In genomic region chr16:81263470-81264200, GRCh38 we compare ENCODE assay signal across 17 cellular contexts. TPM values are rescaled to one million over a fixed set of nuclear protein-coding genes. Genes with fewer than 3 reads are reported as not detected.
A peak's percentile ranks its signal among the peaks of the same experiment; 100 is the strongest.
DNase-seq lines count a peak whose midpoint lies in the region; ATAC-seq, FAIRE-seq and TF ChIP-seq lines count a peak whose summit lies in the region.
"Had no signal": no experiment of that assay in that cellular context is flagged by ENCODE, and none has a peak within 500 bp of the region (broad histone marks: within the 10 kb centered on the region; RNA-seq: fewer than 3 reads in every experiment).

No MANE protein-coding gene starts in this region.

- H3K4me3 Mint-ChIP-seq in nephron, result peak overlapping the region; percentile 0 to 34 (median 27)
- H3K4me3 Mint-ChIP-seq: T-helper 17 cell had no signal

- H3K27ac ChIP-seq in PC-3 (ENCODE audit: low read length), result no peak overlapping the region
- H3K27ac ChIP-seq in endothelial cell of umbilical vein (ENCODE audit: insufficient read depth, low read depth, low read length), result no peak overlapping the region

- TF ChIP-seq POLR2A in endothelial cell of umbilical vein (IDR thresholded peaks at IDR 0.05; ENCODE audit: low read depth, low read length), result no peak

- H4K20me1 ChIP-seq in PC-3 (ENCODE audit: low read length), result no peaks in the 10 kb centered on the region
- no peaks in the 10 kb centered on the region for H4K20me1 ChIP-seq in endothelial cell of umbilical vein (replicated peaks; ENCODE audit: control insufficient read depth, extremely low read depth, insufficient read depth, low read length)

- H3K4me2 ChIP-seq in PC-3 (ENCODE audit: low read length) (no peak overlapping the region), endothelial cell of umbilical vein (ENCODE audit: insufficient read depth, low read length) (no peak overlapping the region)

- peak; percentile 23; the same call in 1 of the 2 replicates for TF ChIP-seq CTCF in BJ (IDR thresholded peaks at IDR 0.05; ENCODE audit: insufficient read depth, low read depth, low read length)
- TF ChIP-seq CTCF in PC-3 (conservative IDR thresholded peaks at IDR 0.05; ENCODE audit: low read depth, low read length), result peak; percentile 56
- TF ChIP-seq CTCF in endothelial cell of umbilical vein (IDR thresholded peaks at IDR 0.05; ENCODE audit: extremely low read depth in 1 of 2, insufficient read depth in 1 of 2, low read depth in 1 of 2, low read length in 2 of 2), result no peak
- TF ChIP-seq CTCF in nephron (IDR thresholded peaks at IDR 0.05; ENCODE audit: unreplicated experiment in 3 of 3), result peak in 1 of 3 experiments; percentile 22

- H3K9me2 ChIP-seq in PC-3 (replicated peaks; ENCODE audit: low read length), result no peaks in the 10 kb centered on the region

- H3K27ac Mint-ChIP-seq in nephron, result peak overlapping the region; percentile 57 to 83 (median 77)
- H3K27ac Mint-ChIP-seq: T-helper 17 cell had no signal

- peaks cover 3% of the 10 kb centered on the region for H3K9me3 Mint-ChIP-seq in nephron

- H3K27me3 ChIP-seq in BJ (ENCODE audit: control insufficient read depth, insufficient read depth, low read length), result no peaks in the 10 kb centered on the region; the same call in 1 of the 2 replicates
- H3K27me3 ChIP-seq in PC-3 (ENCODE audit: low read length), result no peaks in the 10 kb centered on the region
- H3K27me3 ChIP-seq in endothelial cell of umbilical vein (ENCODE audit: control insufficient read depth in 2 of 2, insufficient read depth in 2 of 2, low read length in 2 of 2), result peaks cover 0 to 1% of the 10 kb centered on the region in 2 experiments

- POLR2A ChIA-PET in BJ (lab: Charles Lee) (no interaction called here), PC-3 (lab: Charles Lee; ENCODE audit: unreplicated experiment) (no interaction called here), endothelial cell of umbilical vein (lab: Charles Lee) (no interaction called here)

- peaks cover 3% of the 10 kb centered on the region for H3K36me3 Mint-ChIP-seq in nephron (ENCODE audit: low read depth)

- H3K4me1 Mint-ChIP-seq in nephron, result peaks cover 47% of the 10 kb centered on the region

- no peaks in the 10 kb centered on the region for H3F3A ChIP-seq in PC-3 (ENCODE audit: low read length, unreplicated experiment)

- H3K27me3 Mint-ChIP-seq in nephron (ENCODE audit: low read depth), result peaks cover 21% of the 10 kb centered on the region

- H3K79me2 ChIP-seq in PC-3 (ENCODE audit: low read length), result no peaks in the 10 kb centered on the region
- H3K79me2 ChIP-seq in endothelial cell of umbilical vein (ENCODE audit: control insufficient read depth, insufficient read depth, low read length), result no peaks in the 10 kb centered on the region

- dilution Hi-C loops in endothelial cell of umbilical vein (cut with MboI; ENCODE audit: extremely low pct_ligation_motif_present, low sequenced_read_pairs), result no loop called here

- no peaks in the 10 kb centered on the region for H3K9me1 ChIP-seq in endothelial cell of umbilical vein (replicated peaks; ENCODE audit: control insufficient read depth, extremely low read depth, insufficient read depth, low read length)

- DNase-seq in BJ (ENCODE audit: low read depth) (no peak), PC-3 (peak; percentile 33), endothelial cell of umbilical vein (ENCODE audit: low read depth, low spot score) (peak; percentile 9), NCI-H82 treated with DMSO at 0.1 percent for 48 hours (lab: John Stamatoyannopoulos, UW; ENCODE audit: unreplicated experiment) (no peak), anterior cingulate cortex (lab: John Stamatoyannopoulos, UW) (no peak)
- DNase-seq in stimulated activated CD4-positive, alpha-beta T cell treated with anti-CD3 and anti-CD28 coated beads, Interleukin-2, amount 100 ng/mL, for 24 hours, result no peak
- no peak for DNase-seq in activated T-cell treated with anti-CD3 and anti-CD28 coated beads, Interleukin-2, amount 50 U/mL, for 48 hours
- DNase-seq: activated CD4-positive, alpha-beta T cell treated with anti-CD3 and anti-CD28 coated beads, Interleukin-2, amount 50 U/mL, for 1 hour; central memory CD4-positive, alpha-beta T cell; DMS53; erythroblast; midbrain; NCI-H345; stimulated activated CD4-positive, alpha-beta T cell treated with anti-CD3 and anti-CD28 coated beads, Interleukin-1b, Interleukin-23, amount 100 ng/mL, for 48 hours; T-helper 17 cell had no signal

- H3K9ac ChIP-seq in PC-3 (ENCODE audit: low read length) (no peak overlapping the region), endothelial cell of umbilical vein (replicated peaks; ENCODE audit: extremely low read depth, insufficient read depth, low read length) (no peak overlapping the region)

- H2AFZ ChIP-seq in PC-3 (ENCODE audit: low read length), result no peak overlapping the region
- H2AFZ ChIP-seq in endothelial cell of umbilical vein (ENCODE audit: low read depth, low read length), result no peak overlapping the region

- FAIRE-seq in endothelial cell of umbilical vein (lab: Jason Lieb, UNC), result no peak

- peaks cover 14% of the 10 kb centered on the region for H3K4me1 ChIP-seq in PC-3 (ENCODE audit: insufficient read depth, low read length)
- H3K4me1 ChIP-seq in endothelial cell of umbilical vein (ENCODE audit: control insufficient read depth, extremely low read depth, insufficient read depth, low read length), result no peaks in the 10 kb centered on the region

- ATAC-seq in PC-3, result no peak
- ATAC-seq: T-helper 17 cell had no signal

- H3K36me3 ChIP-seq in BJ (ENCODE audit: control insufficient read depth, insufficient read depth, low read length) (no peaks in the 10 kb centered on the region), PC-3 (ENCODE audit: low read depth, low read length) (no peaks in the 10 kb centered on the region), endothelial cell of umbilical vein (ENCODE audit: control insufficient read depth in 2 of 2, extremely low read depth in 1 of 2, insufficient read depth in 2 of 2, low read length in 2 of 2) (no peaks in the 10 kb centered on the region)

- no peaks in the 10 kb centered on the region for H3K9me3 ChIP-seq in PC-3 (ENCODE audit: low read length)
- H3K9me3 ChIP-seq in endothelial cell of umbilical vein (replicated peaks; ENCODE audit: control insufficient read depth, insufficient read depth, low read length), result no peaks in the 10 kb centered on the region

- CTCF ChIA-PET in BJ (lab: Yijun Ruan, JAX), result interaction anchor here (1.4 kb wide), 1 partner anchor 8 kb away, joined by 4 read pairs; no protein-coding TSS in a partner anchor
- CTCF ChIA-PET in PC-3 (lab: Charles Lee), result interaction anchor here (0.7 kb wide), 1 partner anchor 122 kb away, joined by 3 read pairs; no protein-coding TSS in a partner anchor
- CTCF ChIA-PET in endothelial cell of umbilical vein (lab: Charles Lee), result interaction anchor here (0.7 to 2.0 kb wide), 13 partner anchors 9 to 166 kb away, joined by 3 to 9 read pairs (median 3); partner anchors contain the start of gene GAN

- BruUV-seq in PC-3 (replicated peaks; lab: Mats Ljungman, UMichigan), result no TSS peak
- BruUV-seq in endothelial cell of umbilical vein (replicated peaks; lab: Mats Ljungman, UMichigan), result no TSS peak

- H3K4me3 ChIP-seq in BJ (ENCODE audit: low read depth, low read length) (no peak overlapping the region), PC-3 (ENCODE audit: low read length) (no peak overlapping the region), endothelial cell of umbilical vein (replicated peaks in 1 of 3; ENCODE audit: insufficient read depth in 1 of 3, low read depth in 1 of 3, low read length in 3 of 3) (no peak overlapping the region)

- intact Hi-C loops in PC-3 (cut with micrococcal nuclease) (loop anchor here (1.0 to 5.0 kb wide), 2 partner anchors 87 to 474 kb away; no protein-coding TSS in a partner anchor), endothelial cell of umbilical vein (cut with micrococcal nuclease) (no loop called here)

TF ChIP-seq in endothelial cell of umbilical vein, 7 proteins besides CTCF, POLR2A, EP300 and RAD21:
- no peak for TF ChIP-seq EZH2 (IDR thresholded peaks at IDR 0.05; ENCODE audit: borderline replicate concordance, low read depth, low read length, severe bottlenecking)
- TF ChIP-seq MYC (IDR thresholded peaks at IDR 0.05; ENCODE audit: low read depth, low read length), result no peak
- no peak for TF ChIP-seq FOS (IDR thresholded peaks at IDR 0.05; ENCODE audit: borderline replicate concordance, insufficient read depth, low read length)
- TF ChIP-seq JUN (IDR thresholded peaks at IDR 0.05; ENCODE audit: borderline replicate concordance, insufficient read depth, insufficient read length, low read depth), result no peak
- TF ChIP-seq GATA2 (IDR thresholded peaks at IDR 0.05; ENCODE audit: insufficient read depth, insufficient read length, low read depth, low read length), result no peak

RNA-seq across cellular contexts. Expression of gene BCO1, which starts 25.1 kb away (rescaled TPM):
- polyA plus RNA-seq in BJ (2011; rRNA removed) (not detected in 2 replicates), endothelial cell of umbilical vein (not detected in 2 replicates)
- not detected in 2 replicates for polyA minus RNA-seq in BJ (2011; rRNA and poly(A)+ RNA removed)
- total RNA-seq in PC-3 (2014; rRNA removed) (not detected in 2 replicates), endothelial cell of umbilical vein (not detected in 2 replicates)
- polyA plus RNA-seq in endothelial cell of umbilical vein (2011; cell fraction: cytosol; rRNA removed), result 0.03 and 0.04 TPM in 2 replicates
- polyA plus RNA-seq in endothelial cell of umbilical vein (2011; cell fraction: nucleus; rRNA removed), result not detected in 2 replicates
- not detected in 2 replicates for polyA plus RNA-seq in endothelial cell of umbilical vein (2012)
- polyA minus RNA-seq in endothelial cell of umbilical vein, result not detected in 2 replicates
- polyA minus RNA-seq in endothelial cell of umbilical vein (2011; cell fraction: cytosol; rRNA and poly(A)+ RNA removed), result not detected
- polyA minus RNA-seq in endothelial cell of umbilical vein (2011; cell fraction: nucleus; rRNA and poly(A)+ RNA removed), result not detected in 2 replicates
- total RNA-seq: posterior vena cava, T-helper 17 cell had no signal

RNA-seq across cellular contexts. Expression of gene GAN, which starts 51.1 kb away (rescaled TPM):
- 2.1 and 4.1 TPM in 2 replicates for polyA plus RNA-seq in BJ (2011; rRNA removed)
- 10.9 and 12.0 TPM in 2 replicates for polyA minus RNA-seq in BJ (2011; rRNA and poly(A)+ RNA removed)
- 5.3 and 5.8 TPM in 2 replicates for total RNA-seq in PC-3 (2014; rRNA removed)
- total RNA-seq in endothelial cell of umbilical vein, result 11.1 and 12.2 TPM in 2 replicates
- polyA plus RNA-seq in endothelial cell of umbilical vein, result 1.6 and 1.8 TPM in 2 replicates
- polyA plus RNA-seq in endothelial cell of umbilical vein (2011; cell fraction: cytosol; rRNA removed), result 1.5 and 1.7 TPM in 2 replicates
- 3.8 and 5.2 TPM in 2 replicates for polyA plus RNA-seq in endothelial cell of umbilical vein (2011; cell fraction: nucleus; rRNA removed)
- polyA plus RNA-seq in endothelial cell of umbilical vein (2012), result 2.5 and 2.6 TPM in 2 replicates
- 13.1 and 13.9 TPM in 2 replicates for polyA minus RNA-seq in endothelial cell of umbilical vein
- 13.9 TPM for polyA minus RNA-seq in endothelial cell of umbilical vein (2011; cell fraction: cytosol; rRNA and poly(A)+ RNA removed)
- polyA minus RNA-seq in endothelial cell of umbilical vein (2011; cell fraction: nucleus; rRNA and poly(A)+ RNA removed), result 8.7 and 11.7 TPM in 2 replicates

Comparison
In these comparisons a context has a peak if more than half of its experiments do, and no peak if none do; other contexts are left out.
1. DNase-seq: peak in PC-3 (single experiment) and endothelial cell of umbilical vein (single experiment); none in BJ (single experiment), stimulated activated CD4-positive, alpha-beta T cell treated with anti-CD3 and anti-CD28 coated beads, Interleukin-2, amount 100 ng/mL, for 24 hours (0 of 2), NCI-H82 treated with DMSO at 0.1 percent for 48 hours (single experiment), anterior cingulate cortex (0 of 58) and activated T-cell treated with anti-CD3 and anti-CD28 coated beads, Interleukin-2, amount 50 U/mL, for 48 hours (0 of 2).
2. CTCF ChIP-seq: peak in BJ (single experiment) and PC-3 (single experiment); none in endothelial cell of umbilical vein (0 of 2).